In genomic region chr21:29656504-29657227, GRCh38 we compare ENCODE assay signal across 8 cellular contexts.
DNase-seq lines count a peak whose midpoint lies in the region; ATAC-seq and TF ChIP-seq lines count a peak whose summit lies in the region.

No MANE protein-coding gene starts in this region.

- no peak for TF ChIP-seq POLR2A in heart left ventricle (IDR thresholded peaks at IDR 0.05)
- TF ChIP-seq POLR2A in stomach (IDR thresholded peaks at IDR 0.05), result no peak

- ATAC-seq in heart left ventricle, result peak in 3 of 4 donors; percentile 33 to 89 (median 46)
- ATAC-seq in SK-N-SH treated with all-trans-retinoic acid at 6 μM for 48 hours, result peak; percentile 92
- ATAC-seq in upper lobe of right lung, result peak; percentile 50
- no peak for ATAC-seq in effector memory CD8-positive, alpha-beta T cell (replicated peaks)

- H3K9me3 Mint-ChIP-seq in effector memory CD8-positive, alpha-beta T cell, result peaks cover 7% of the 10 kb centered on the region in 2 donors

- H3K4me3 Mint-ChIP-seq in effector memory CD8-positive, alpha-beta T cell, result no peak overlapping the region

- no peak for TF ChIP-seq CTCF in heart left ventricle (IDR thresholded peaks at IDR 0.05)
- no peak for TF ChIP-seq CTCF in fibroblast of mammary gland (conservative IDR thresholded peaks at IDR 0.05; ENCODE audit: control insufficient read depth, insufficient read depth, low read depth, low read length)
- TF ChIP-seq CTCF in upper lobe of right lung (IDR thresholded peaks at IDR 0.05), result no peak
- no peak for TF ChIP-seq CTCF in stomach (IDR thresholded peaks at IDR 0.05)
- no peak for TF ChIP-seq CTCF in hepatocyte (IDR thresholded peaks at IDR 0.05; ENCODE audit: poor library complexity)

- H3K36me3 ChIP-seq in heart left ventricle, result no peaks in the 10 kb centered on the region
- no peaks in the 10 kb centered on the region for H3K36me3 ChIP-seq in upper lobe of right lung
- no peaks in the 10 kb centered on the region for H3K36me3 ChIP-seq in stomach
- H3K36me3 ChIP-seq in hepatocyte (replicated peaks; ENCODE audit: insufficient read depth, low read depth), result no peaks in the 10 kb centered on the region

- no peak for TF ChIP-seq EP300 in stomach (IDR thresholded peaks at IDR 0.05)

- no peak overlapping the region for H3K4me2 ChIP-seq in hepatocyte

- 36 to 45% (median 40%) methylated on average over 6 of the region's 6 CpGs for WGBS in heart left ventricle, 4 donors
- 31 to 39% (median 37%) methylated on average over 6 of the region's 6 CpGs for WGBS in stomach, 5 donors
- 66% methylated on average over 6 of the region's 6 CpGs for WGBS in hepatocyte (ENCODE audit: low lambda C conversion rate, missing lambda C conversion rate)

- H3K4me3 ChIP-seq in heart left ventricle (no peak overlapping the region), fibroblast of mammary gland (ENCODE audit: control insufficient read depth, low read depth, low read length) (no peak overlapping the region), upper lobe of right lung (no peak overlapping the region), stomach (no peak overlapping the region), hepatocyte (no peak overlapping the region)

- intact Hi-C loops in heart left ventricle (cut with DNase I), result no loop called here
- intact Hi-C loops in cardiac septum (cut with DNase I), result no loop called here
- intact Hi-C loops in upper lobe of right lung (cut with DNase I), result no loop called here
- intact Hi-C loops in stomach (cut with DNase I; ENCODE audit: low total_unique reads), result no loop called here

- H4K20me1 ChIP-seq in hepatocyte (ENCODE audit: insufficient read depth, poor library complexity, severe bottlenecking), result no peaks in the 10 kb centered on the region

- no peak overlapping the region for H3K27ac Mint-ChIP-seq in effector memory CD8-positive, alpha-beta T cell

- no peaks in the 10 kb centered on the region for H3K27me3 Mint-ChIP-seq in effector memory CD8-positive, alpha-beta T cell

- H3K4me1 ChIP-seq in heart left ventricle, result peaks cover 0 to 16% (median 0%) of the 10 kb centered on the region in 12 donors
- no peaks in the 10 kb centered on the region for H3K4me1 ChIP-seq in upper lobe of right lung
- no peaks in the 10 kb centered on the region for H3K4me1 ChIP-seq in stomach
- H3K4me1 ChIP-seq in hepatocyte (ENCODE audit: insufficient read depth), result no peaks in the 10 kb centered on the region

- H3K27ac ChIP-seq in heart left ventricle (peak overlapping the region in 1 of 12 donors; percentile 72), upper lobe of right lung (no peak overlapping the region), stomach (no peak overlapping the region), hepatocyte (no peak overlapping the region)

- H3K27me3 ChIP-seq in heart left ventricle (no peaks in the 10 kb centered on the region), upper lobe of right lung (no peaks in the 10 kb centered on the region), stomach (no peaks in the 10 kb centered on the region), hepatocyte (no peaks in the 10 kb centered on the region)

- no peak for DNase-seq in heart left ventricle
- DNase-seq in cardiac septum (ENCODE audit: low spot score), result no peak
- peak; percentile 85 for DNase-seq in fibroblast of mammary gland (ENCODE audit: low read depth)
- DNase-seq in upper lobe of right lung, result no peak
- DNase-seq in stomach, result no peak
- no peak for DNase-seq in effector memory CD8-positive, alpha-beta T cell
- no peak for DNase-seq in hepatocyte (ENCODE audit: low spot score)

- no peak overlapping the region for H2AFZ ChIP-seq in hepatocyte

- no peaks in the 10 kb centered on the region for H3K79me2 ChIP-seq in hepatocyte

- no peaks in the 10 kb centered on the region for H3K36me3 Mint-ChIP-seq in effector memory CD8-positive, alpha-beta T cell (ENCODE audit: insufficient read depth)

- H3K9me3 ChIP-seq in heart left ventricle (no peaks in the 10 kb centered on the region), upper lobe of right lung (no peaks in the 10 kb centered on the region), stomach (peaks cover 0 to 4% (median 0%) of the 10 kb centered on the region in 4 donors), hepatocyte (ENCODE audit: low read depth) (no peaks in the 10 kb centered on the region)

- no peaks in the 10 kb centered on the region for H3K9me2 ChIP-seq in hepatocyte (replicated peaks; ENCODE audit: insufficient read depth)

- H3K4me1 Mint-ChIP-seq in effector memory CD8-positive, alpha-beta T cell (ENCODE audit: low read depth in 2 of 2), result peaks cover 0 to 3% of the 10 kb centered on the region in 2 donors

TF ChIP-seq in SK-N-SH treated with all-trans-retinoic acid at 6 μM for 48 hours, 23 proteins besides CTCF, POLR2A, EP300 and RAD21:
- TF ChIP-seq TSHZ2 (CRISPR knock-in tag; IDR thresholded peaks at IDR 0.05) (no peak), ISL1 (CRISPR knock-in tag; IDR thresholded peaks at IDR 0.05) (peak; percentile 83), GLIS3 (CRISPR knock-in tag; IDR thresholded peaks at IDR 0.05) (no peak), TOX (CRISPR knock-in tag; IDR thresholded peaks at IDR 0.05; ENCODE audit: borderline replicate concordance) (peak; percentile 97), RARB (CRISPR knock-in tag; IDR thresholded peaks at IDR 0.05) (peak; percentile 78; the same call in 1 of the 2 replicates), CSRNP3 (CRISPR knock-in tag; IDR thresholded peaks at IDR 0.05) (no peak), ZFP30 (CRISPR knock-in tag; IDR thresholded peaks at IDR 0.05) (no peak), ZC3H10 (CRISPR knock-in tag; IDR thresholded peaks at IDR 0.05) (peak; percentile 70; the same call in 1 of the 2 replicates), TCF4 (CRISPR knock-in tag; IDR thresholded peaks at IDR 0.05; ENCODE audit: borderline replicate concordance) (no peak)
